ENCODE assay signal across 11 cellular contexts in genomic region chr5:61534481-61535267, GRCh38.
DNase-seq lines count a peak whose midpoint lies in the region; ATAC-seq and TF ChIP-seq lines count a peak whose summit lies in the region.
"Had no signal": no experiment of that assay in that cellular context is flagged by ENCODE, and none has a peak within 500 bp of the region (broad histone marks: within the 10 kb centered on the region; RNA-seq: fewer than 3 reads in every experiment).

No MANE protein-coding gene starts in this region.

- H3K27me3 Mint-ChIP-seq in activated naive CD8-positive, alpha-beta T cell treated with anti-CD3 and anti-CD28 coated beads for 36 hours: no peaks in the 10 kb centered on the region
- no peaks in the 10 kb centered on the region for H3K27me3 Mint-ChIP-seq in mesothelial cell of epicardium (ENCODE audit: low read depth)

- ATAC-seq in GM18505 (IDR thresholded peaks at IDR 0.05; ENCODE audit: unreplicated experiment): peak; percentile 89
- ATAC-seq in GM19468 (IDR thresholded peaks at IDR 0.05; ENCODE audit: extremely low read depth, unreplicated experiment): peak; percentile 81
- peak; percentile 87 for ATAC-seq in HG03097 (IDR thresholded peaks at IDR 0.05; ENCODE audit: low FRiP score, unreplicated experiment)
- ATAC-seq: lower lobe of right lung had no signal

- DNase-seq in activated naive CD8-positive, alpha-beta T cell treated with anti-CD3 and anti-CD28 coated beads for 36 hours: peak; percentile 4
- no peak for DNase-seq in stimulated activated CD4-positive, alpha-beta T cell treated with anti-CD3 and anti-CD28 coated beads, Interleukin-4, amount 100 ng/mL, for 1 hour
- DNase-seq in MV-4-11 (lab: John Stamatoyannopoulos, UW) (no peak), mesothelial cell of epicardium (ENCODE audit: low spot score in 2 of 2, unreplicated experiment in 2 of 2) (no peak), NOMO-1 (lab: John Stamatoyannopoulos, UW; ENCODE audit: unreplicated experiment in 2 of 2) (no peak)
- DNase-seq: activated CD8-positive, alpha-beta memory T cell treated with anti-CD3 and anti-CD28 coated beads, Interleukin-2, amount 50 U/mL, for 4 hours; lower lobe of right lung; trophoblast cell had no signal

- peaks cover 15% of the 10 kb centered on the region for H3K4me1 Mint-ChIP-seq in activated naive CD8-positive, alpha-beta T cell treated with anti-CD3 and anti-CD28 coated beads for 36 hours
- peaks cover 40% of the 10 kb centered on the region for H3K4me1 Mint-ChIP-seq in mesothelial cell of epicardium

- peaks cover 40% of the 10 kb centered on the region for H3K36me3 Mint-ChIP-seq in activated naive CD8-positive, alpha-beta T cell treated with anti-CD3 and anti-CD28 coated beads for 36 hours
- H3K36me3 Mint-ChIP-seq in mesothelial cell of epicardium: peaks cover 43% of the 10 kb centered on the region

- H3K27ac Mint-ChIP-seq in activated naive CD8-positive, alpha-beta T cell treated with anti-CD3 and anti-CD28 coated beads for 36 hours: peak overlapping the region; percentile 54
- H3K27ac Mint-ChIP-seq in mesothelial cell of epicardium: no peak overlapping the region

- H3K9me3 Mint-ChIP-seq in activated naive CD8-positive, alpha-beta T cell treated with anti-CD3 and anti-CD28 coated beads for 36 hours: peaks cover 7% of the 10 kb centered on the region
- peaks cover 5% of the 10 kb centered on the region for H3K9me3 Mint-ChIP-seq in mesothelial cell of epicardium

- H3K4me3 Mint-ChIP-seq in activated naive CD8-positive, alpha-beta T cell treated with anti-CD3 and anti-CD28 coated beads for 36 hours: no peak overlapping the region
- H3K4me3 Mint-ChIP-seq in mesothelial cell of epicardium: no peak overlapping the region

- TF ChIP-seq CTCF in mesothelial cell of epicardium (IDR thresholded peaks at IDR 0.05; ENCODE audit: unreplicated experiment): no peak

- no peak for TF ChIP-seq POLR2A in GM18505 (IDR thresholded peaks at IDR 0.05; ENCODE audit: borderline replicate concordance, extremely low read depth, insufficient read depth, insufficient read length)
